Comparison of ENCODE assay signal across 11 cellular contexts in the genomic region with DNA sequence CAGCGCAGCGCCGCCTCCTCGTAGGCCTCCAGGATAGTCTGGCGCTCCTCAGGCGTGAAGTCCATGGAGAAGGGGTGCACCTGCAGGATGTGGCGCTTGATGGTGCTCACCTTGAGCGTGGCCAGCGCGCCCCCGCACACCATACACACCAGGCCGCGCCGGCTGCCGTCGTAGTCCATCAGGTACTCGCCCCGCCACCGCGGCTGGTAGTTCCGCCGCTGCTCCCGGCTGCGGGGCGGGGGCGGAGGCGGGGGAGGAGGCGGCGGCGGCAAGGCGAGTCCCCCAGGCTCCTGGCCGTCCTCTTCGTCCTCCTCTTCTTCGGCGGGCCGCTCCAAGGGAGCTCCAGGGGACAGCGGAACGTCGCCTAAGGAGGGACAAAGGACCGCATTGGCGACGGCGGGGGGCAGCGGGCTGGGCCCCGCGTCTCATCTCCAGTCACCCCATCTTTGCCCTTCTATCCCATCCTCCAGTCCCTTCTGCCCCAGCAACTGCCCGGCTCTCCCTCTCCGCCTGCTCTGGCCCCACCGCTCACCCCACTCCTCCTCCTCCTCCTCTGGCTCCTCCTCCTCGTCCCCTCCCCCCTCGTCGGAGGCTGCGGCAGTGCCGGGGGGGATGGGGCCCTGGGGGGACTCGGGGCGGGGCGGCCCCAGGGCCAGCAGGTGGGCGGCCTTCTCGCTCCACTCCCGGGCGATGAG. TPM values are rescaled to one million over a fixed set of nuclear protein-coding genes. Genes with fewer than 3 reads are reported as not detected.
DNase-seq lines count a peak whose midpoint lies in the region; ATAC-seq and TF ChIP-seq lines count a peak whose summit lies in the region.
"Had no signal": no experiment of that assay in that cellular context is flagged by ENCODE, and none has a peak within 500 bp of the region (broad histone marks: within the 10 kb centered on the region; RNA-seq: fewer than 3 reads in every experiment).

No MANE protein-coding gene starts in this region.

- no peak for TF ChIP-seq EP300 in tibial nerve (IDR thresholded peaks at IDR 0.05)

- H3K27ac ChIP-seq in mucosa of rectum (ENCODE audit: low read depth in 2 of 2, low read length in 2 of 2) (no peak overlapping the region), tibial nerve (peak overlapping the region; percentile 41 to 92 (median 70))

- no peak for TF ChIP-seq POLR2A in tibial nerve (IDR thresholded peaks at IDR 0.05)

- peaks cover 16% of the 10 kb centered on the region for H3K4me1 Mint-ChIP-seq in glutamatergic neuron (ENCODE audit: low read depth, unreplicated experiment)

- H3K9me3 Mint-ChIP-seq in glutamatergic neuron (ENCODE audit: unreplicated experiment): peaks cover 51% of the 10 kb centered on the region

- no peak for ATAC-seq in GM21526 (IDR thresholded peaks at IDR 0.05; ENCODE audit: low FRiP score, unreplicated experiment)

- H3K36me3 ChIP-seq in adipocyte (ENCODE audit: control insufficient read depth, insufficient read depth, low read length, severe bottlenecking) (peaks cover 24% of the 10 kb centered on the region), mucosa of rectum (ENCODE audit: control insufficient read depth in 2 of 2, insufficient read depth in 2 of 2, low read length in 2 of 2) (no peaks in the 10 kb centered on the region), tibial nerve (peaks cover 0 to 12% (median 0%) of the 10 kb centered on the region in 3 donors)

- H3K9me3 ChIP-seq in adipocyte (ENCODE audit: control insufficient read depth, low read length) (no peaks in the 10 kb centered on the region), mucosa of rectum (ENCODE audit: control insufficient read depth in 2 of 2, low read length in 2 of 2) (no peaks in the 10 kb centered on the region), tibial nerve (no peaks in the 10 kb centered on the region)

- peaks cover 4% of the 10 kb centered on the region for H3K36me3 Mint-ChIP-seq in glutamatergic neuron (ENCODE audit: unreplicated experiment)

- H3K4me3 Mint-ChIP-seq in glutamatergic neuron (ENCODE audit: unreplicated experiment): peak overlapping the region; percentile 84

- peak overlapping the region; percentile 86 for H3K27ac Mint-ChIP-seq in glutamatergic neuron (ENCODE audit: unreplicated experiment)

- DNase-seq in adipocyte (ENCODE audit: low read depth) (no peak), glutamatergic neuron (peak; percentile 84), tibial nerve (ENCODE audit: low spot score in 2 of 2) (peak in 1 of 2 donors; percentile 25), cortex of kidney (lab: John Stamatoyannopoulos, UW) (no peak), epidermal melanocyte (ENCODE audit: insufficient read length, low spot score) (no peak)
- DNase-seq in effector CD8-positive, alpha-beta T cell (lab: John Stamatoyannopoulos, UW): no peak
- DNase-seq: activated CD8-positive, alpha-beta memory T cell treated with anti-CD3 and anti-CD28 coated beads for 24 hours; NCI-H2171 treated with DMSO at 0.1 percent for 48 hours; SW 1271 had no signal

- peaks cover 46% of the 10 kb centered on the region for H3K27me3 Mint-ChIP-seq in glutamatergic neuron (ENCODE audit: unreplicated experiment)

- H3K9ac ChIP-seq in adipocyte (ENCODE audit: low read length): peak overlapping the region; percentile 80
- H3K9ac ChIP-seq in mucosa of rectum (ENCODE audit: low read depth in 1 of 2, low read length in 2 of 2): no peak overlapping the region

- H3K27me3 ChIP-seq in adipocyte (replicated peaks; ENCODE audit: control insufficient read depth, insufficient read depth, low read length): no peaks in the 10 kb centered on the region
- no peaks in the 10 kb centered on the region for H3K27me3 ChIP-seq in mucosa of rectum (ENCODE audit: control insufficient read depth in 2 of 2, insufficient read depth in 2 of 2, low read length in 2 of 2)
- H3K27me3 ChIP-seq in tibial nerve: no peaks in the 10 kb centered on the region

- TF ChIP-seq CTCF in glutamatergic neuron (IDR thresholded peaks at IDR 0.05; ENCODE audit: partially characterized antibody, unreplicated experiment): no peak
- TF ChIP-seq CTCF in tibial nerve (IDR thresholded peaks at IDR 0.05): no peak

- H3K4me3 ChIP-seq in adipocyte (ENCODE audit: low read length): peak overlapping the region; percentile 77
- peak overlapping the region; percentile 3 to 59 for H3K4me3 ChIP-seq in mucosa of rectum (ENCODE audit: low read length in 2 of 2)
- H3K4me3 ChIP-seq in tibial nerve: peak overlapping the region; percentile 42 to 56 (median 45)

- WGBS in tibial nerve, 2 donors: 57 to 60% methylated on average over 30 to 36 of the region's 61 CpGs

- H3K4me1 ChIP-seq in adipocyte (ENCODE audit: control insufficient read depth, insufficient read depth, low read length) (peaks cover 43% of the 10 kb centered on the region), mucosa of rectum (ENCODE audit: control insufficient read depth in 2 of 2, insufficient read depth in 2 of 2, low read length in 2 of 2) (peaks cover 24 to 29% of the 10 kb centered on the region in 2 donors), tibial nerve (peaks cover 0 to 58% (median 29%) of the 10 kb centered on the region in 4 donors)

RNA-seq across cellular contexts. Expression of gene ZFTA, which starts 4.9 kb away (rescaled TPM):
- total RNA-seq in glutamatergic neuron (ENCODE audit: unreplicated experiment): 216 TPM
- total RNA-seq in tibial nerve: 10 to 100 TPM; 19.4 to 25.1 (median 23.8) TPM

RNA-seq across cellular contexts. Expression of gene SPINDOC, which starts 49.6 kb away (rescaled TPM):
- total RNA-seq in glutamatergic neuron (ENCODE audit: unreplicated experiment): 83.7 TPM
- 10 to 100 TPM in 2 of 4 donors, 1 to 10 TPM in 2; 5.5 to 14.7 (median 10.0) TPM for total RNA-seq in tibial nerve

Comparison
In these comparisons a context has a peak if more than half of its experiments do, and no peak if none do; other contexts are left out.
1. H3K27ac ChIP-seq: peak in tibial nerve (4 of 4); none in mucosa of rectum (0 of 2).
2. Peak in every context shown above with its lines, with median percentiles within 50 percentile points of each other: H3K4me3 ChIP-seq.